10 cellular contexts compared by ENCODE assay signal in genomic region chr2:171260471-171261424, GRCh38.
DNase-seq lines count a peak whose midpoint lies in the region; ATAC-seq and TF ChIP-seq lines count a peak whose summit lies in the region.
"Had no signal": no experiment of that assay in that cellular context is flagged by ENCODE, and none has a peak within 500 bp of the region (broad histone marks: within the 10 kb centered on the region; RNA-seq: fewer than 3 reads in every experiment).

No MANE protein-coding gene starts in this region.

- intact Hi-C loops in transverse colon (cut with DNase I; ENCODE audit: low total_unique reads), result no loop called here
- intact Hi-C loops in left cardiac atrium (cut with DNase I), result no loop called here

- peak; percentile 29 for DNase-seq in NCI-H82 (lab: John Stamatoyannopoulos, UW)
- DNase-seq in NCI-H82 treated with DMSO at 0.1 percent for 48 hours (lab: John Stamatoyannopoulos, UW; ENCODE audit: unreplicated experiment), result no peak
- DNase-seq in stimulated activated CD4-positive, alpha-beta T cell treated with anti-CD3 and anti-CD28 coated beads, TNF-alpha, amount 100 ng/mL, for 48 hours (ENCODE audit: low read depth in 3 of 3), result peak in 2 of 3 donors; percentile 25 to 28
- no peak for DNase-seq in transverse colon
- no peak for DNase-seq in GM23248
- DNase-seq in left cardiac atrium, result no peak
- DNase-seq: psoas muscle had no signal

- H3K4me1 ChIP-seq in transverse colon (peaks cover 0 to 3% (median 0%) of the 10 kb centered on the region in 4 donors), GM23248 (ENCODE audit: insufficient read depth) (no peaks in the 10 kb centered on the region)
- H3K4me1 ChIP-seq: psoas muscle, tibial nerve had no signal

- no peak overlapping the region for H3K9ac ChIP-seq in GM23248

- H3K4me3 Mint-ChIP-seq in activated T-helper 17 cell treated with anti-CD3 and anti-CD28 coated beads, Interleukin-2, amount 50 U/mL, for 72 hours, result peak overlapping the region; percentile 22

- no peak overlapping the region for H3K4me3 ChIP-seq in transverse colon
- H3K4me3 ChIP-seq in GM23248, result no peak overlapping the region
- H3K4me3 ChIP-seq: psoas muscle, tibial nerve had no signal

- H3K9me3 ChIP-seq in KOPT-K1 (ENCODE audit: insufficient read depth, low read length, poor library complexity, severe bottlenecking) (peaks cover 19% of the 10 kb centered on the region), transverse colon (no peaks in the 10 kb centered on the region), GM23248 (ENCODE audit: low read depth) (no peaks in the 10 kb centered on the region)
- H3K9me3 ChIP-seq: psoas muscle, tibial nerve had no signal

- no peaks in the 10 kb centered on the region for H3K79me2 ChIP-seq in GM23248 (ENCODE audit: insufficient read depth)

- H3K9me3 Mint-ChIP-seq in activated T-helper 17 cell treated with anti-CD3 and anti-CD28 coated beads, Interleukin-2, amount 50 U/mL, for 72 hours, result no peaks in the 10 kb centered on the region

- no peaks in the 10 kb centered on the region for H3K9me2 ChIP-seq in GM23248 (ENCODE audit: insufficient read depth)

- H3K4me2 ChIP-seq in GM23248 (ENCODE audit: unreplicated experiment), result no peak overlapping the region

- no peaks in the 10 kb centered on the region for H3K27me3 Mint-ChIP-seq in activated T-helper 17 cell treated with anti-CD3 and anti-CD28 coated beads, Interleukin-2, amount 50 U/mL, for 72 hours

- H2AFZ ChIP-seq in GM23248, result no peak overlapping the region

- peaks cover 25% of the 10 kb centered on the region for H3K4me1 Mint-ChIP-seq in activated T-helper 17 cell treated with anti-CD3 and anti-CD28 coated beads, Interleukin-2, amount 50 U/mL, for 72 hours

- TF ChIP-seq EP300 in transverse colon (IDR thresholded peaks at IDR 0.05; ENCODE audit: low read depth), result no peak

- H4K20me1 ChIP-seq in GM23248 (ENCODE audit: insufficient read depth), result no peaks in the 10 kb centered on the region

- H3K27me3 ChIP-seq in transverse colon (no peaks in the 10 kb centered on the region), GM23248 (replicated peaks; ENCODE audit: insufficient read depth) (no peaks in the 10 kb centered on the region)
- H3K27me3 ChIP-seq: tibial nerve had no signal

- in situ Hi-C loops in transverse colon (cut with MboI; ENCODE audit: low pct_ligation_motif_present in 1 of 4, low pct_unique_long_range_greater_than_20kb in 1 of 4, low sequenced_read_pairs in 3 of 4), result no loop called here
- in situ Hi-C loops in GM23248 (cut with MboI), result no loop called here

- peak overlapping the region; percentile 15 for H3K27ac Mint-ChIP-seq in activated T-helper 17 cell treated with anti-CD3 and anti-CD28 coated beads, Interleukin-2, amount 50 U/mL, for 72 hours

- H3K36me3 ChIP-seq in KOPT-K1 (ENCODE audit: insufficient read depth, low read length), result no peaks in the 10 kb centered on the region
- no peaks in the 10 kb centered on the region for H3K36me3 ChIP-seq in transverse colon
- no peaks in the 10 kb centered on the region for H3K36me3 ChIP-seq in GM23248 (ENCODE audit: low read depth)
- H3K36me3 ChIP-seq: tibial nerve had no signal

- no peaks in the 10 kb centered on the region for H3F3A ChIP-seq in GM23248 (ENCODE audit: insufficient read depth)

- TF ChIP-seq POLR2A in transverse colon (IDR thresholded peaks at IDR 0.05), result no peak

- no peaks in the 10 kb centered on the region for H3K36me3 Mint-ChIP-seq in activated T-helper 17 cell treated with anti-CD3 and anti-CD28 coated beads, Interleukin-2, amount 50 U/mL, for 72 hours (ENCODE audit: low read depth)

- H3K27ac ChIP-seq in KOPT-K1 (ENCODE audit: low read depth, low read length, poor library complexity, severe bottlenecking), result peak overlapping the region; percentile 40
- no peak overlapping the region for H3K27ac ChIP-seq in transverse colon
- no peak overlapping the region for H3K27ac ChIP-seq in GM23248
- H3K27ac ChIP-seq: psoas muscle, tibial nerve had no signal

- peak; percentile 91 for ATAC-seq in activated T-helper 17 cell treated with anti-CD3 and anti-CD28 coated beads, Interleukin-2, amount 50 U/mL, for 72 hours (replicated peaks)
- no peak for ATAC-seq in left cardiac atrium
- ATAC-seq: psoas muscle had no signal

- 64 to 73% methylated on average over 6 of the region's 6 CpGs for WGBS in transverse colon (ENCODE audit: low coverage in 1 of 2), 2 donors
- WGBS in GM23248 (ENCODE audit: low coverage in 1 of 2, low lambda C conversion rate in 2 of 2, missing lambda C conversion rate in 2 of 2), 2 experiments, result 79 to 81% methylated on average over 6 of the region's 6 CpGs

- TF ChIP-seq CTCF in transverse colon (IDR thresholded peaks at IDR 0.05), result no peak

Comparison
In these comparisons a context has a peak if more than half of its experiments do, and no peak if none do; other contexts are left out.
1. DNase-seq: peak in NCI-H82 (single experiment) and stimulated activated CD4-positive, alpha-beta T cell treated with anti-CD3 and anti-CD28 coated beads, TNF-alpha, amount 100 ng/mL, for 48 hours (2 of 3); none in NCI-H82 treated with DMSO at 0.1 percent for 48 hours (single experiment), transverse colon (single experiment), GM23248 (single experiment) and left cardiac atrium (single experiment).